1 cellular context compared by ENCODE assay signal in genomic region chr11:2122222-2122906, GRCh38.
TF ChIP-seq lines count a peak whose summit lies in the region.

No MANE protein-coding gene starts in this region.

TF ChIP-seq in WTC11, 78 proteins besides CTCF, POLR2A, EP300 and RAD21 (continued from another document):
- TF ChIP-seq ZBTB43 (CRISPR knock-in tag; IDR thresholded peaks at IDR 0.05) (no peak), MYBL2 (CRISPR knock-in tag; IDR thresholded peaks at IDR 0.05) (no peak)
